1 cellular context compared by ENCODE assay signal in the genomic region with DNA sequence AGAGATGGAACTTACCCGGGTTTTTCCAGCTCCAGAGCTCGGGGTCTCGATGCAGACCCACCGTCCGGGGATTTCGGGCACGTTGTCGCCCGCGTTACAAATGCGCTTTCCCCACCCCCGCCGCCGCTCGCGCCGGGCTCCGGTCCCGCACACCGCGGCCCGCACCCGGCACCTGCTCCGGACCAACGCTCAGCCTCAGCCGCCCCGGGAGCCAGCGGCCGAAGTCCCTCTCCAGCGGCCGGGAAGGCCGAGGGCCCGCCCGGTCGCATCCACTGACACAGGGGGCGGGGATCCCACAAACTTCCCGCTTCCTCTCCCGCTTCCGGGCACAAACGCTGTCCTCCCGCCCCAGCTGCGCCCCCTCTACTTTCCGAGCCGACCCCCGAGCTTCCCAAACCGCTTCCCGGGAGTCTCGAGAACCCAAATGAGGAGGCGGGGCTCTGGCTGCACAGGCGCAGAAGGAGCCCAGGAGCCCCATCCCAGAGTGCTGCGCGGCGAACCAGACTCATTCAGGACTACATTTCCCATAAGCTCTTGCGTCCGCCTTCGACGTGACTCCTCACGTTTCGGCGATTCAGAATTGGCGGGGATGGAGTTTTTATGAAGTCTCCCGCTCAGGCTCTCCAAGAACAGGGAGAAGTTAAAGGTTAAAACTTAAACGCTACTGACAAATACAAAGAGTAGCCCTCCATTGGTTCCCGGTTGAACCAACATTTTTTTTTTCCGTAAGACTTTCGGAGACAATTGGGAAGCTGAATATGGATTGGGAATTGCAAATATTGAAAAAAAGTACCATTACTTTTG.
TF ChIP-seq lines count a peak whose summit lies in the region.

A gene (minus strand): TSS at position 442 of the 804 bp plus-strand sequence. CDS start 2,553 bp downstream, outside the sequence.

TF ChIP-seq in HepG2, 621 proteins besides CTCF, POLR2A, EP300 and RAD21 (continued from another document and continues in another):
- TF ChIP-seq, protein P1, sequence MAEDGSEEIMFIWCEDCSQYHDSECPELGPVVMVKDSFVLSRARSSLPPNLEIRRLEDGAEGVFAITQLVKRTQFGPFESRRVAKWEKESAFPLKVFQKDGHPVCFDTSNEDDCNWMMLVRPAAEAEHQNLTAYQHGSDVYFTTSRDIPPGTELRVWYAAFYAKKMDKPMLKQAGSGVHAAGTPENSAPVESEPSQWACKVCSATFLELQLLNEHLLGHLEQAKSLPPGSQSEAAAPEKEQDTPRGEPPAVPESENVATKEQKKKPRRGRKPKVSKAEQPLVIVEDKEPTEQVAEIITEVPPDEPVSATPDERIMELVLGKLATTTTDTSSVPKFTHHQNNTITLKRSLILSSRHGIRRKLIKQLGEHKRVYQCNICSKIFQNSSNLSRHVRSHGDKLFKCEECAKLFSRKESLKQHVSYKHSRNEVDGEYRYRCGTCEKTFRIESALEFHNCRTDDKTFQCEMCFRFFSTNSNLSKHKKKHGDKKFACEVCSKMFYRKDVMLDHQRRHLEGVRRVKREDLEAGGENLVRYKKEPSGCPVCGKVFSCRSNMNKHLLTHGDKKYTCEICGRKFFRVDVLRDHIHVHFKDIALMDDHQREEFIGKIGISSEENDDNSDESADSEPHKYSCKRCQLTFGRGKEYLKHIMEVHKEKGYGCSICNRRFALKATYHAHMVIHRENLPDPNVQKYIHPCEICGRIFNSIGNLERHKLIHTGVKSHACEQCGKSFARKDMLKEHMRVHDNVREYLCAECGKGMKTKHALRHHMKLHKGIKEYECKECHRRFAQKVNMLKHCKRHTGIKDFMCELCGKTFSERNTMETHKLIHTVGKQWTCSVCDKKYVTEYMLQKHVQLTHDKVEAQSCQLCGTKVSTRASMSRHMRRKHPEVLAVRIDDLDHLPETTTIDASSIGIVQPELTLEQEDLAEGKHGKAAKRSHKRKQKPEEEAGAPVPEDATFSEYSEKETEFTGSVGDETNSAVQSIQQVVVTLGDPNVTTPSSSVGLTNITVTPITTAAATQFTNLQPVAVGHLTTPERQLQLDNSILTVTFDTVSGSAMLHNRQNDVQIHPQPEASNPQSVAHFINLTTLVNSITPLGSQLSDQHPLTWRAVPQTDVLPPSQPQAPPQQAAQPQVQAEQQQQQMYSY (CRISPR knock-in tag; IDR thresholded peaks at IDR 0.05): 0 out of 2 replicates have a peak, but pooled peaks have one; percentile 58
- TF ChIP-seq SOX6 (IDR thresholded peaks at IDR 0.05): no peak
- TF ChIP-seq SOX6 (CRISPR knock-in tag; IDR thresholded peaks at IDR 0.05): peak; percentile 47
- TF ChIP-seq KLF6 (CRISPR knock-in tag; IDR thresholded peaks at IDR 0.05): peak; percentile 65; the same call in 1 of the 2 replicates
- TF ChIP-seq, protein P2, sequence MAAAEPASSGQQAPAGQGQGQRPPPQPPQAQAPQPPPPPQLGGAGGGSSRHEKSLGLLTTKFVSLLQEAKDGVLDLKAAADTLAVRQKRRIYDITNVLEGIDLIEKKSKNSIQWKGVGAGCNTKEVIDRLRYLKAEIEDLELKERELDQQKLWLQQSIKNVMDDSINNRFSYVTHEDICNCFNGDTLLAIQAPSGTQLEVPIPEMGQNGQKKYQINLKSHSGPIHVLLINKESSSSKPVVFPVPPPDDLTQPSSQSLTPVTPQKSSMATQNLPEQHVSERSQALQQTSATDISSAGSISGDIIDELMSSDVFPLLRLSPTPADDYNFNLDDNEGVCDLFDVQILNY (CRISPR knock-in tag; conservative IDR thresholded peaks at IDR 0.05): 0 out of 2 replicates have a peak, but pooled peaks have one; percentile 13
- TF ChIP-seq, protein P3, sequence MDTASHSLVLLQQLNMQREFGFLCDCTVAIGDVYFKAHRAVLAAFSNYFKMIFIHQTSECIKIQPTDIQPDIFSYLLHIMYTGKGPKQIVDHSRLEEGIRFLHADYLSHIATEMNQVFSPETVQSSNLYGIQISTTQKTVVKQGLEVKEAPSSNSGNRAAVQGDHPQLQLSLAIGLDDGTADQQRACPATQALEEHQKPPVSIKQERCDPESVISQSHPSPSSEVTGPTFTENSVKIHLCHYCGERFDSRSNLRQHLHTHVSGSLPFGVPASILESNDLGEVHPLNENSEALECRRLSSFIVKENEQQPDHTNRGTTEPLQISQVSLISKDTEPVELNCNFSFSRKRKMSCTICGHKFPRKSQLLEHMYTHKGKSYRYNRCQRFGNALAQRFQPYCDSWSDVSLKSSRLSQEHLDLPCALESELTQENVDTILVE (CRISPR knock-in tag; IDR thresholded peaks at IDR 0.05): peak; percentile 85; the same call in 1 of the 2 replicates
- TF ChIP-seq ATM (IDR thresholded peaks at IDR 0.05; ENCODE audit: borderline replicate concordance): no peak
- TF ChIP-seq, protein P4, sequence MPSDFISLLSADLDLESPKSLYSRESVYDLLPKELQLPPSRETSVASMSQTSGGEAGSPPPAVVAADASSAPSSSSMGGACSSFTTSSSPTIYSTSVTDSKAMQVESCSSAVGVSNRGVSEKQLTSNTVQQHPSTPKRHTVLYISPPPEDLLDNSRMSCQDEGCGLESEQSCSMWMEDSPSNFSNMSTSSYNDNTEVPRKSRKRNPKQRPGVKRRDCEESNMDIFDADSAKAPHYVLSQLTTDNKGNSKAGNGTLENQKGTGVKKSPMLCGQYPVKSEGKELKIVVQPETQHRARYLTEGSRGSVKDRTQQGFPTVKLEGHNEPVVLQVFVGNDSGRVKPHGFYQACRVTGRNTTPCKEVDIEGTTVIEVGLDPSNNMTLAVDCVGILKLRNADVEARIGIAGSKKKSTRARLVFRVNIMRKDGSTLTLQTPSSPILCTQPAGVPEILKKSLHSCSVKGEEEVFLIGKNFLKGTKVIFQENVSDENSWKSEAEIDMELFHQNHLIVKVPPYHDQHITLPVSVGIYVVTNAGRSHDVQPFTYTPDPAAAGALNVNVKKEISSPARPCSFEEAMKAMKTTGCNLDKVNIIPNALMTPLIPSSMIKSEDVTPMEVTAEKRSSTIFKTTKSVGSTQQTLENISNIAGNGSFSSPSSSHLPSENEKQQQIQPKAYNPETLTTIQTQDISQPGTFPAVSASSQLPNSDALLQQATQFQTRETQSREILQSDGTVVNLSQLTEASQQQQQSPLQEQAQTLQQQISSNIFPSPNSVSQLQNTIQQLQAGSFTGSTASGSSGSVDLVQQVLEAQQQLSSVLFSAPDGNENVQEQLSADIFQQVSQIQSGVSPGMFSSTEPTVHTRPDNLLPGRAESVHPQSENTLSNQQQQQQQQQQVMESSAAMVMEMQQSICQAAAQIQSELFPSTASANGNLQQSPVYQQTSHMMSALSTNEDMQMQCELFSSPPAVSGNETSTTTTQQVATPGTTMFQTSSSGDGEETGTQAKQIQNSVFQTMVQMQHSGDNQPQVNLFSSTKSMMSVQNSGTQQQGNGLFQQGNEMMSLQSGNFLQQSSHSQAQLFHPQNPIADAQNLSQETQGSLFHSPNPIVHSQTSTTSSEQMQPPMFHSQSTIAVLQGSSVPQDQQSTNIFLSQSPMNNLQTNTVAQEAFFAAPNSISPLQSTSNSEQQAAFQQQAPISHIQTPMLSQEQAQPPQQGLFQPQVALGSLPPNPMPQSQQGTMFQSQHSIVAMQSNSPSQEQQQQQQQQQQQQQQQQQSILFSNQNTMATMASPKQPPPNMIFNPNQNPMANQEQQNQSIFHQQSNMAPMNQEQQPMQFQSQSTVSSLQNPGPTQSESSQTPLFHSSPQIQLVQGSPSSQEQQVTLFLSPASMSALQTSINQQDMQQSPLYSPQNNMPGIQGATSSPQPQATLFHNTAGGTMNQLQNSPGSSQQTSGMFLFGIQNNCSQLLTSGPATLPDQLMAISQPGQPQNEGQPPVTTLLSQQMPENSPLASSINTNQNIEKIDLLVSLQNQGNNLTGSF (CRISPR knock-in tag; IDR thresholded peaks at IDR 0.05): no peak
- TF ChIP-seq AHR (CRISPR knock-in tag; IDR thresholded peaks at IDR 0.05): peak; percentile 26; the same call in 1 of the 2 replicates
- peak; percentile 61; the same call in 1 of the 2 replicates for TF ChIP-seq ETV5 (CRISPR knock-in tag; IDR thresholded peaks at IDR 0.05; ENCODE audit: borderline replicate concordance)
- TF ChIP-seq ZBTB7B (CRISPR knock-in tag; IDR thresholded peaks at IDR 0.05): peak; percentile 99
- TF ChIP-seq ZNF232 (CRISPR knock-in tag; IDR thresholded peaks at IDR 0.05; ENCODE audit: borderline replicate concordance): peak; percentile 50; the same call in 1 of the 2 replicates
- TF ChIP-seq SMARCE1 (IDR thresholded peaks at IDR 0.05; ENCODE audit: borderline replicate concordance): no peak
- peak; percentile 75; the same call in 1 of the 2 replicates for TF ChIP-seq GATAD1 (CRISPR knock-in tag; IDR thresholded peaks at IDR 0.05)
- TF ChIP-seq SUZ12 (IDR thresholded peaks at IDR 0.05; ENCODE audit: low read depth, low read length): peak; percentile 85
- TF ChIP-seq, protein P5, sequence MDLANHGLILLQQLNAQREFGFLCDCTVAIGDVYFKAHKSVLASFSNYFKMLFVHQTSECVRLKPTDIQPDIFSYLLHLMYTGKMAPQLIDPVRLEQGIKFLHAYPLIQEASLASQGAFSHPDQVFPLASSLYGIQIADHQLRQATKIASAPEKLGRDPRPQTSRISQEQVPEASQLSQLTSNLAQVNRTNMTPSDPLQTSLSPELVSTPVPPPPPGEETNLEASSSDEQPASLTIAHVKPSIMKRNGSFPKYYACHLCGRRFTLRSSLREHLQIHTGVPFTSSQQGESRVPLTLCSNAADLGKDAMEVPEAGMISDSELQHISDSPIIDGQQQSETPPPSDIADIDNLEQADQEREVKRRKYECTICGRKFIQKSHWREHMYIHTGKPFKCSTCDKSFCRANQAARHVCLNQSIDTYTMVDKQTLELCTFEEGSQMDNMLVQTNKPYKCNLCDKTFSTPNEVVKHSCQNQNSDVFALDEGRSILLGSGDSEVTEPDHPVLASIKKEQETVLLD (CRISPR knock-in tag; IDR thresholded peaks at IDR 0.05; ENCODE audit: low read depth): peak; percentile 15; the same call in 1 of the 2 replicates
- TF ChIP-seq, protein P6, sequence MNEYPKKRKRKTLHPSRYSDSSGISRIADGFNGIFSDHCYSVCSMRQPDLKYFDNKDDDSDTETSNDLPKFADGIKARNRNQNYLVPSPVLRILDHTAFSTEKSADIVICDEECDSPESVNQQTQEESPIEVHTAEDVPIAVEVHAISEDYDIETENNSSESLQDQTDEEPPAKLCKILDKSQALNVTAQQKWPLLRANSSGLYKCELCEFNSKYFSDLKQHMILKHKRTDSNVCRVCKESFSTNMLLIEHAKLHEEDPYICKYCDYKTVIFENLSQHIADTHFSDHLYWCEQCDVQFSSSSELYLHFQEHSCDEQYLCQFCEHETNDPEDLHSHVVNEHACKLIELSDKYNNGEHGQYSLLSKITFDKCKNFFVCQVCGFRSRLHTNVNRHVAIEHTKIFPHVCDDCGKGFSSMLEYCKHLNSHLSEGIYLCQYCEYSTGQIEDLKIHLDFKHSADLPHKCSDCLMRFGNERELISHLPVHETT (CRISPR knock-in tag; conservative IDR thresholded peaks at IDR 0.05): peak; percentile 67; the same call in 1 of the 2 replicates
- peak; percentile 86 for TF ChIP-seq KDM2A (CRISPR knock-in tag; IDR thresholded peaks at IDR 0.05; ENCODE audit: borderline replicate concordance, low read depth)
- TF ChIP-seq, protein P7, sequence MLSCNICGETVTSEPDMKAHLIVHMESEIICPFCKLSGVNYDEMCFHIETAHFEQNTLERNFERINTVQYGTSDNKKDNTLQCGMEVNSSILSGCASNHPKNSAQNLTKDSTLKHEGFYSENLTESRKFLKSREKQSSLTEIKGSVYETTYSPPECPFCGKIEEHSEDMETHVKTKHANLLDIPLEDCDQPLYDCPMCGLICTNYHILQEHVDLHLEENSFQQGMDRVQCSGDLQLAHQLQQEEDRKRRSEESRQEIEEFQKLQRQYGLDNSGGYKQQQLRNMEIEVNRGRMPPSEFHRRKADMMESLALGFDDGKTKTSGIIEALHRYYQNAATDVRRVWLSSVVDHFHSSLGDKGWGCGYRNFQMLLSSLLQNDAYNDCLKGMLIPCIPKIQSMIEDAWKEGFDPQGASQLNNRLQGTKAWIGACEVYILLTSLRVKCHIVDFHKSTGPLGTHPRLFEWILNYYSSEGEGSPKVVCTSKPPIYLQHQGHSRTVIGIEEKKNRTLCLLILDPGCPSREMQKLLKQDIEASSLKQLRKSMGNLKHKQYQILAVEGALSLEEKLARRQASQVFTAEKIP (CRISPR knock-in tag; IDR thresholded peaks at IDR 0.05; ENCODE audit: borderline replicate concordance): no peak
- TF ChIP-seq, protein P8, sequence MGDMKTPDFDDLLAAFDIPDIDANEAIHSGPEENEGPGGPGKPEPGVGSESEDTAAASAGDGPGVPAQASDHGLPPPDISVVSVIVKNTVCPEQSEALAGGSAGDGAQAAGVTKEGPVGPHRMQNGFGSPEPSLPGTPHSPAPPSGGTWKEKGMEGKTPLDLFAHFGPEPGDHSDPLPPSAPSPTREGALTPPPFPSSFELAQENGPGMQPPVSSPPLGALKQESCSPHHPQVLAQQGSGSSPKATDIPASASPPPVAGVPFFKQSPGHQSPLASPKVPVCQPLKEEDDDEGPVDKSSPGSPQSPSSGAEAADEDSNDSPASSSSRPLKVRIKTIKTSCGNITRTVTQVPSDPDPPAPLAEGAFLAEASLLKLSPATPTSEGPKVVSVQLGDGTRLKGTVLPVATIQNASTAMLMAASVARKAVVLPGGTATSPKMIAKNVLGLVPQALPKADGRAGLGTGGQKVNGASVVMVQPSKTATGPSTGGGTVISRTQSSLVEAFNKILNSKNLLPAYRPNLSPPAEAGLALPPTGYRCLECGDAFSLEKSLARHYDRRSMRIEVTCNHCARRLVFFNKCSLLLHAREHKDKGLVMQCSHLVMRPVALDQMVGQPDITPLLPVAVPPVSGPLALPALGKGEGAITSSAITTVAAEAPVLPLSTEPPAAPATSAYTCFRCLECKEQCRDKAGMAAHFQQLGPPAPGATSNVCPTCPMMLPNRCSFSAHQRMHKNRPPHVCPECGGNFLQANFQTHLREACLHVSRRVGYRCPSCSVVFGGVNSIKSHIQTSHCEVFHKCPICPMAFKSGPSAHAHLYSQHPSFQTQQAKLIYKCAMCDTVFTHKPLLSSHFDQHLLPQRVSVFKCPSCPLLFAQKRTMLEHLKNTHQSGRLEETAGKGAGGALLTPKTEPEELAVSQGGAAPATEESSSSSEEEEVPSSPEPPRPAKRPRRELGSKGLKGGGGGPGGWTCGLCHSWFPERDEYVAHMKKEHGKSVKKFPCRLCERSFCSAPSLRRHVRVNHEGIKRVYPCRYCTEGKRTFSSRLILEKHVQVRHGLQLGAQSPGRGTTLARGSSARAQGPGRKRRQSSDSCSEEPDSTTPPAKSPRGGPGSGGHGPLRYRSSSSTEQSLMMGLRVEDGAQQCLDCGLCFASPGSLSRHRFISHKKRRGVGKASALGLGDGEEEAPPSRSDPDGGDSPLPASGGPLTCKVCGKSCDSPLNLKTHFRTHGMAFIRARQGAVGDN (CRISPR knock-in tag; IDR thresholded peaks at IDR 0.05): peak; percentile 87
- TF ChIP-seq DNMT3B (CRISPR knock-in tag; conservative IDR thresholded peaks at IDR 0.05): no peak
- no peak for TF ChIP-seq XBP1 (CRISPR knock-in tag; IDR thresholded peaks at IDR 0.05)
- peak; percentile 55 for TF ChIP-seq ZNF619 (CRISPR knock-in tag; IDR thresholded peaks at IDR 0.05)
- peak; percentile 84 for TF ChIP-seq POLR2AphosphoS5 (IDR thresholded peaks at IDR 0.05; ENCODE audit: low read depth, low read length)
- TF ChIP-seq IRF2 (CRISPR knock-in tag; IDR thresholded peaks at IDR 0.05): peak; percentile 83
- TF ChIP-seq SP1 (IDR thresholded peaks at IDR 0.05): no peak
- peak; percentile 41; the same call in 1 of the 2 replicates for TF ChIP-seq SP1 (CRISPR knock-in tag; IDR thresholded peaks at IDR 0.05)
- TF ChIP-seq ZNF746 (CRISPR knock-in tag; IDR thresholded peaks at IDR 0.05): peak; percentile 84; the same call in 1 of the 2 replicates
- peak; percentile 99 for TF ChIP-seq THAP11 (CRISPR knock-in tag; IDR thresholded peaks at IDR 0.05)
- peak; percentile 81 for TF ChIP-seq ASH2L (IDR thresholded peaks at IDR 0.05; ENCODE audit: insufficient read length, low read depth, low read length)
